Comparison of ENCODE assay signal across 1 cellular context in genomic region chr1:998051-998821, GRCh38.
TF ChIP-seq lines count a peak whose summit lies in the region.

No MANE protein-coding gene starts in this region.

TF ChIP-seq in HEK293, 187 proteins besides CTCF, POLR2A, EP300 and RAD21 (continued from another document):
- TF ChIP-seq ZEB2 (tag by site-specific recombination; IDR thresholded peaks at IDR 0.05) (peak; percentile 98), ZNF248 (tag by site-specific recombination; IDR thresholded peaks at IDR 0.05) (no peak), ZNF610 (tag by site-specific recombination; IDR thresholded peaks at IDR 0.05; ENCODE audit: borderline replicate concordance) (peak; percentile 15; the same call in 1 of the 2 replicates), REPIN1 (tag by site-specific recombination; IDR thresholded peaks at IDR 0.05; ENCODE audit: low read depth) (no peak), ZBTB7A (tag by site-specific recombination; IDR thresholded peaks at IDR 0.05; ENCODE audit: low read depth) (peak; percentile 98), SP7 (tag by site-specific recombination; IDR thresholded peaks at IDR 0.05) (peak; percentile 74; the same call in 1 of the 2 replicates), ZNF768 (tag by site-specific recombination; IDR thresholded peaks at IDR 0.05) (peak; percentile 11; the same call in 1 of the 2 replicates), ZBTB17 (tag by site-specific recombination; IDR thresholded peaks at IDR 0.05) (peak; percentile 93), ZNF501 (tag by site-specific recombination; IDR thresholded peaks at IDR 0.05) (peak; percentile 57; the same call in 1 of the 2 replicates), ZNF529 (tag by site-specific recombination; IDR thresholded peaks at IDR 0.05; ENCODE audit: insufficient replicate concordance) (no peak), SP2 (tag by site-specific recombination; IDR thresholded peaks at IDR 0.05) (peak; percentile 77), ZNF701 (tag by site-specific recombination; IDR thresholded peaks at IDR 0.05) (no peak), ZNF513 (tag by site-specific recombination; IDR thresholded peaks at IDR 0.05) (no peak), GLIS1 (tag by site-specific recombination; IDR thresholded peaks at IDR 0.05) (peak; percentile 83), ZSCAN23 (tag by site-specific recombination; IDR thresholded peaks at IDR 0.05) (no peak), SP3 (tag by site-specific recombination; IDR thresholded peaks at IDR 0.05) (peak; percentile 74), ZNF18 (tag by site-specific recombination; IDR thresholded peaks at IDR 0.05) (0 out of 2 replicates have a peak, but pooled peaks have one; percentile 24), ZNF16 (tag by site-specific recombination; IDR thresholded peaks at IDR 0.05; ENCODE audit: low read depth) (no peak), KLF16 (tag by site-specific recombination; IDR thresholded peaks at IDR 0.05) (0 out of 2 replicates have a peak, but pooled peaks have one; percentile 43), ZBTB20 (tag by site-specific recombination; IDR thresholded peaks at IDR 0.05) (peak; percentile 97), ZBTB10 (tag by site-specific recombination; IDR thresholded peaks at IDR 0.05) (peak; percentile 91)
